In the genomic region with DNA sequence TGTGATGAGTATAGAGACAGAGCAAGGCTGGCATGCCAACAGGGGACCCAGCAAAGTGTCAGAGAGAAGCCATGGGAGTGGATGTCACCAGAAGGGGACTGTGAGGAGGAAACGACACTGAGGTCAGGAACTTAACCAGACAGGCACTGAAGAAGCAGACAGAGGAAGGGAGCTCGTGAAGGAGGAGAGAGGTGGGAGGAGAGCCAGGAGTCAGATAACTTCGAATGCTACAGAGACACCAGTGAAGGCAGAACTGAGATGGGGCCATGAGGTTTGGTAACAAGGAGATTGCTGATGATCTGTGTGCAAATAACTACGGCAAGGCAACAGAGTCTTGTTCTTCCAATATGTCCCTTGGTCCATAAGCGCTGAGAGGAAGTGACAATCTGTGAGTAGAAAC, we compare ENCODE assay signal across 1 cellular context.
TF ChIP-seq lines count a peak whose summit lies in the region.

No MANE protein-coding gene starts in this region.

TF ChIP-seq in HepG2, 621 proteins besides CTCF, POLR2A, EP300 and RAD21 (continued from another document):
- no peak for TF ChIP-seq ZBED4 (CRISPR knock-in tag; IDR thresholded peaks at IDR 0.05; ENCODE audit: borderline replicate concordance)
- TF ChIP-seq ZNF24 (IDR thresholded peaks at IDR 0.05), result no peak
- TF ChIP-seq ZNF274 (CRISPR knock-in tag; IDR thresholded peaks at IDR 0.05), result no peak
